8 cellular contexts compared by ENCODE assay signal in the genomic region with DNA sequence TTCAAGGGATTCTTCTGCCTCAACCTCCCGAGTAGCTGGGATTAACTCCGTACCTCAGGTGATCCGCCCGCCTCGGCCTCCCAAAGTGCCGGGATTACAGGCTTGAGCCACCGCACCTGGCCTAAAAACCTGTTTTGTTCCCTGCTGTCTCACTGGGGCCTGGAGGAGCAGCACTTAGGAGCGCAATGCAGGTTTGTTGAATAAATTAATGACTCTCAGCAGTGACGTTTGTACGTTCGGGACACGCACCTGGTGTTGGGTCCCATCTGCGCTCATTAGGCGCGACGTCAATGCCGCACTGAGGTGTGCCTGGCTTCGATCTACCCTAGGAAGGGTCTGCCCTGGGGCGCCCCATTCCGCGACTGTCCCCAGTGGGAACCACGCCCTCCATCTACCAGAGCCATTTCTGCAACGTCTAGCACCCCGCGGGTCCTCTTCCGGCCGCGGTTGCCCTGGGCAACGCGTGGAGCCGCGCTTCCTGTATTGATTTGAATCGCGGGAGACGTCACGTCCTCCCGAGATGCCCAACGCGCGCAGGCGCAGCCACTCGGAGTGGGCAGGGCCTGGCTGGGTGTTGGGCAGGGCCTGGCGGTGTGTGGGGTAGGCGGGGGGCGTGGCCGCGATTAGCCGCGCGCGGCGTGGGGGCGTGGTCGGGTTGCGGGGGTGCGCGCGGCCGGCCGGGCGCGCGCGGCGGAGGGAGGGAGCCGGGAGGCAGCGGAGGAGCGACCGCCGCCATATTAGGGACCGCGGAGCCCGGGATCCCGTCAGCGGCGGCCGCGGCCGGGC. TPM values are rescaled to one million over a fixed set of nuclear protein-coding genes. Genes with fewer than 3 reads are reported as not detected.
DNase-seq lines count a peak whose midpoint lies in the region; ATAC-seq and TF ChIP-seq lines count a peak whose summit lies in the region.

Gene FZR1 (plus strand): TSS at position 714 of the 786 bp plus-strand sequence. CDS start 16,679 bp downstream, outside the sequence.

- DNase-seq in AG10803 (ENCODE audit: low read depth) (peak; percentile 98), NCI-H460 (ENCODE audit: extremely low read depth, low read depth) (peak; percentile 96), cerebellum (ENCODE audit: low spot score) (peak; percentile 100), kidney epithelial cell (ENCODE audit: low read depth) (peak; percentile 88)
- peak; percentile 100 for DNase-seq in activated CD4-positive, alpha-beta T cell treated with anti-CD3 and anti-CD28 coated beads for 1 hour
- DNase-seq in stimulated activated CD4-positive, alpha-beta T cell treated with anti-CD3 and anti-CD28 coated beads, Interleukin-15, amount 100 ng/mL, for 48 hours (ENCODE audit: low read depth in 2 of 2): peak; percentile 99 to 100

- TF ChIP-seq CTCF in AG10803 (conservative IDR thresholded peaks at IDR 0.05; ENCODE audit: low read length) (no peak; the same call in 1 of the 2 replicates), kidney epithelial cell (IDR thresholded peaks at IDR 0.05; ENCODE audit: insufficient read depth, low read length, poor library complexity, severe bottlenecking) (no peak)

- H3K36me3 ChIP-seq in kidney epithelial cell (ENCODE audit: control insufficient read depth, insufficient read depth, low read length): no peaks in the 10 kb centered on the region

- ATAC-seq in GM19043 (IDR thresholded peaks at IDR 0.05; ENCODE audit: low read depth, unreplicated experiment) (peak; percentile 86), HG03378 (IDR thresholded peaks at IDR 0.05; ENCODE audit: unreplicated experiment) (peak; percentile 76)

- H3K27me3 ChIP-seq in kidney epithelial cell (ENCODE audit: control insufficient read depth, insufficient read depth, low read length): no peaks in the 10 kb centered on the region

- H3K4me3 ChIP-seq in AG10803 (ENCODE audit: low read length) (peak within 1 kb of the TSS; percentile 91), kidney epithelial cell (ENCODE audit: low read depth, low read length) (peak within 1 kb of the TSS; percentile 90)

RNA-seq across cellular contexts. Expression of gene FZR1, which starts in this region (rescaled TPM):
- 17.6 and 18.8 TPM in 2 replicates for total RNA-seq in NCI-H460 (2014; rRNA removed; shearing (Covaris generic))
- 43.0 and 52.4 TPM in 2 replicates for polyA plus RNA-seq in NCI-H460 (2014; cell fraction: nucleus; rRNA removed)
- 43.2 TPM for total RNA-seq in cerebellum
- 51.9 and 57.6 TPM in 2 replicates for total RNA-seq in kidney epithelial cell

Comparison
In these comparisons a context has a peak if more than half of its experiments do, and no peak if none do; other contexts are left out.
1. Peak in every context shown above with its lines: DNase-seq, ATAC-seq and H3K4me3 ChIP-seq.